8 cellular contexts compared by ENCODE assay signal in genomic region chr12:96908170-96908675, GRCh38. TPM values are rescaled to one million over a fixed set of nuclear protein-coding genes. Genes with fewer than 3 reads are reported as not detected.
DNase-seq lines count a peak whose midpoint lies in the region; ATAC-seq and TF ChIP-seq lines count a peak whose summit lies in the region.

No MANE protein-coding gene starts in this region.

- H3K27me3 ChIP-seq in upper lobe of left lung = no peaks in the 10 kb centered on the region

- TF ChIP-seq CTCF in astrocyte of the spinal cord (IDR thresholded peaks at IDR 0.05; ENCODE audit: low read depth, low read length) = no peak
- TF ChIP-seq CTCF in upper lobe of left lung (IDR thresholded peaks at IDR 0.05) = no peak

- H3K9me3 Mint-ChIP-seq in activated CD8-positive, alpha-beta memory T cell treated with anti-CD3 and anti-CD28 coated beads, Interleukin-2, amount 10 ng/mL, durations not matched to agents 7 days and 5 days (ENCODE audit: low read depth) = no peaks in the 10 kb centered on the region
- H3K9me3 Mint-ChIP-seq in memory B cell = no peaks in the 10 kb centered on the region

- no peak for TF ChIP-seq EP300 in upper lobe of left lung (IDR thresholded peaks at IDR 0.05)

- peaks cover 14% of the 10 kb centered on the region for H3K27me3 Mint-ChIP-seq in activated CD8-positive, alpha-beta memory T cell treated with anti-CD3 and anti-CD28 coated beads, Interleukin-2, amount 10 ng/mL, durations not matched to agents 7 days and 5 days
- H3K27me3 Mint-ChIP-seq in memory B cell = no peaks in the 10 kb centered on the region

- H3K27ac ChIP-seq in upper lobe of left lung = peak overlapping the region; percentile 85 to 97 (median 92)

- no peak for ATAC-seq in activated CD8-positive, alpha-beta memory T cell treated with anti-CD3 and anti-CD28 coated beads, Interleukin-2, amount 10 ng/mL, durations not matched to agents 7 days and 5 days
- ATAC-seq in memory B cell (ENCODE audit: low read depth) = no peak
- ATAC-seq in upper lobe of left lung (ENCODE audit: low FRiP score in 2 of 2) = no peak
- ATAC-seq in HG03139 (IDR thresholded peaks at IDR 0.05; ENCODE audit: unreplicated experiment) = no peak

- peaks cover 7 to 17% (median 14%) of the 10 kb centered on the region in 4 donors for H3K4me1 ChIP-seq in upper lobe of left lung

- peaks cover 37% of the 10 kb centered on the region for H3K36me3 Mint-ChIP-seq in activated CD8-positive, alpha-beta memory T cell treated with anti-CD3 and anti-CD28 coated beads, Interleukin-2, amount 10 ng/mL, durations not matched to agents 7 days and 5 days
- peaks cover 4% of the 10 kb centered on the region for H3K36me3 Mint-ChIP-seq in memory B cell

- no peak for TF ChIP-seq POLR2A in upper lobe of left lung (IDR thresholded peaks at IDR 0.05)

- H3K4me3 Mint-ChIP-seq in activated CD8-positive, alpha-beta memory T cell treated with anti-CD3 and anti-CD28 coated beads, Interleukin-2, amount 10 ng/mL, durations not matched to agents 7 days and 5 days = peak overlapping the region; percentile 99
- peak overlapping the region; percentile 93 for H3K4me3 Mint-ChIP-seq in memory B cell

- H3K36me3 ChIP-seq in upper lobe of left lung = no peaks in the 10 kb centered on the region

- H3K4me3 ChIP-seq in Jurkat, Clone E6-1 (ENCODE audit: low read length) = peak overlapping the region; percentile 61
- H3K4me3 ChIP-seq in astrocyte of the spinal cord (ENCODE audit: low read depth, low read length) (peak overlapping the region; percentile 80), upper lobe of left lung (peak overlapping the region; percentile 81 to 86 (median 81))

- in situ Hi-C loops in astrocyte of the spinal cord (cut with HindIII; ENCODE audit: low sequenced_read_pairs) = no loop called here

- 43 to 51% methylated on average over 8 of the region's 8 CpGs for WGBS in upper lobe of left lung, 2 donors

- CTCF ChIA-PET in activated CD8-positive, alpha-beta memory T cell treated with anti-CD3 and anti-CD28 coated beads, Interleukin-2, amount 10 ng/mL, durations not matched to agents 7 days and 5 days (lab: Charles Lee) = interaction anchor here (2.7 kb wide), 1 partner anchor 11 kb away, joined by 10 read pairs; no protein-coding TSS in a partner anchor

- peak overlapping the region; percentile 97 for H3K27ac Mint-ChIP-seq in activated CD8-positive, alpha-beta memory T cell treated with anti-CD3 and anti-CD28 coated beads, Interleukin-2, amount 10 ng/mL, durations not matched to agents 7 days and 5 days
- H3K27ac Mint-ChIP-seq in memory B cell = peak overlapping the region; percentile 96

- peaks cover 46% of the 10 kb centered on the region for H3K4me1 Mint-ChIP-seq in activated CD8-positive, alpha-beta memory T cell treated with anti-CD3 and anti-CD28 coated beads, Interleukin-2, amount 10 ng/mL, durations not matched to agents 7 days and 5 days
- H3K4me1 Mint-ChIP-seq in memory B cell = peaks cover 32% of the 10 kb centered on the region

- H3K9me3 ChIP-seq in upper lobe of left lung = no peaks in the 10 kb centered on the region

- DNase-seq in activated CD8-positive, alpha-beta memory T cell treated with anti-CD3 and anti-CD28 coated beads, Interleukin-2, amount 10 ng/mL, durations not matched to agents 7 days and 5 days = no peak
- no peak for DNase-seq in activated CD8-positive, alpha-beta memory T cell treated with anti-CD3 and anti-CD28 coated beads for 24 hours
- no peak for DNase-seq in Jurkat, Clone E6-1 (ENCODE audit: low read depth, low spot score)
- DNase-seq in astrocyte of the spinal cord (ENCODE audit: low read depth, low spot score) (no peak), memory B cell (ENCODE audit: low spot score in 2 of 2) (no peak), upper lobe of left lung (no peak), NCI-H2227 treated with DMSO at 0.1 percent for 48 hours (lab: John Stamatoyannopoulos, UW) (no peak)

RNA-seq across cellular contexts. Expression of gene NEDD1, which starts 1.2 kb away (rescaled TPM):
- 10 to 100 TPM; 43.9 to 44.5 TPM for total RNA-seq in activated CD8-positive, alpha-beta memory T cell treated with anti-CD3 and anti-CD28 coated beads, Interleukin-2, amount 10 ng/mL, durations not matched to agents 7 days and 5 days
- 34.3 TPM for polyA plus RNA-seq in Jurkat, Clone E6-1 (2012; ENCODE audit: insufficient read depth, insufficient read length)
- total RNA-seq in upper lobe of left lung = 10 to 100 TPM in 5 of 6 donors, 1 to 10 TPM in 1; 9.1 to 21.4 (median 12.7) TPM
